Comparison of ENCODE assay signal across 15 cellular contexts in genomic region chr14:35158951-35159653, GRCh38. TPM values are rescaled to one million over a fixed set of nuclear protein-coding genes. Genes with fewer than 3 reads are reported as not detected.
DNase-seq lines count a peak whose midpoint lies in the region; TF ChIP-seq lines count a peak whose summit lies in the region.
"Had no signal": no experiment of that assay in that cellular context is flagged by ENCODE, and none has a peak within 500 bp of the region (broad histone marks: within the 10 kb centered on the region; RNA-seq: fewer than 3 reads in every experiment).

No MANE protein-coding gene starts in this region.

- H3K27me3 ChIP-seq in H9 (ENCODE audit: insufficient read depth, low read length) (no peaks in the 10 kb centered on the region), SJSA1 (replicated peaks) (no peaks in the 10 kb centered on the region), fibroblast of lung (ENCODE audit: control insufficient read depth, insufficient read depth, low read length) (no peaks in the 10 kb centered on the region), stomach (no peaks in the 10 kb centered on the region)
- H3K27me3 ChIP-seq: right lobe of liver had no signal

- H3K9me3 ChIP-seq in H9 (ENCODE audit: control insufficient read depth, low read depth, low read length) (no peaks in the 10 kb centered on the region), SJSA1 (replicated peaks) (no peaks in the 10 kb centered on the region), fibroblast of lung (ENCODE audit: control insufficient read depth, insufficient read depth, low read depth, low read length) (no peaks in the 10 kb centered on the region), stomach (no peaks in the 10 kb centered on the region)
- H3K9me3 ChIP-seq: right lobe of liver had no signal

- no peak overlapping the region for H3K18ac ChIP-seq in H9 (ENCODE audit: insufficient read length, low read depth, low read length)

- H3K23me2 ChIP-seq in H9 (ENCODE audit: insufficient read length, low read depth, low read length, poor library complexity, severe bottlenecking) = no peaks in the 10 kb centered on the region

- WGBS in H9 (ENCODE audit: extremely low coverage, insufficient read length, low lambda C conversion rate) = 100% methylated on average over 1 of the region's 8 CpGs
- WGBS in stomach, 5 donors = 78 to 87% (median 86%) methylated on average over 8 of the region's 8 CpGs

- H2AFZ ChIP-seq in H9 (ENCODE audit: low read length) (no peak overlapping the region), fibroblast of lung (ENCODE audit: low read length) (no peak overlapping the region)
- H2AFZ ChIP-seq: GM23338 had no signal

- H4K91ac ChIP-seq in H9 (ENCODE audit: insufficient read length, low read depth, low read length) = no peak overlapping the region

- no peak overlapping the region for H2BK12ac ChIP-seq in H9 (ENCODE audit: insufficient read length, low read depth, low read length)

- peaks cover 11% of the 10 kb centered on the region for H3K36me3 ChIP-seq in SJSA1
- H3K36me3 ChIP-seq in fibroblast of lung (ENCODE audit: control insufficient read depth, insufficient read depth, low read length) = no peaks in the 10 kb centered on the region
- H3K36me3 ChIP-seq in stomach = peaks cover 0 to 21% (median 6%) of the 10 kb centered on the region in 4 donors
- H3K36me3 ChIP-seq: right lobe of liver had no signal

- intact Hi-C loops in stomach (cut with DNase I; ENCODE audit: low total_unique reads) = no loop called here

- H3K23ac ChIP-seq in H9 (ENCODE audit: insufficient read length, low read depth, low read length) = no peak overlapping the region

- no peak overlapping the region for H2BK5ac ChIP-seq in H9 (ENCODE audit: insufficient read length, low read length)

- H4K5ac ChIP-seq in H9 (ENCODE audit: insufficient read length, low read depth, low read length) = no peak overlapping the region

- H2BK15ac ChIP-seq in H9 (ENCODE audit: low read depth, low read length) = no peak overlapping the region

- no peak overlapping the region for H3K14ac ChIP-seq in H9 (ENCODE audit: insufficient read depth, low read length)

- no peaks in the 10 kb centered on the region for H3K27me3 Mint-ChIP-seq in H9 (ENCODE audit: low read depth)
- H3K27me3 Mint-ChIP-seq: activated CD4-positive, alpha-beta T cell treated with anti-CD3 and anti-CD28 coated beads, Interleukin-2, amount 10 ng/mL, durations not matched to agents 7 days and 5 days had no signal

- TF ChIP-seq CTCF in H9 (conservative IDR thresholded peaks at IDR 0.05) (no peak), fibroblast of lung (conservative IDR thresholded peaks at IDR 0.05 in 1 of 2, IDR thresholded peaks at IDR 0.05 in 1 of 2; ENCODE audit: low read depth in 1 of 2, low read length in 2 of 2) (no peak), stomach (IDR thresholded peaks at IDR 0.05) (no peak)

- peaks cover 0 to 8% of the 10 kb centered on the region in 2 experiments; a peak in 2 of 4 replicates for H3K4me1 Mint-ChIP-seq in H9

- H4K20me1 ChIP-seq in H9 (ENCODE audit: control insufficient read depth, insufficient read depth, insufficient read length) (no peaks in the 10 kb centered on the region), fibroblast of lung (ENCODE audit: control insufficient read depth, extremely low read depth, insufficient read depth, low read length) (no peaks in the 10 kb centered on the region)

- in situ Hi-C loops in G401 (cut with HindIII; ENCODE audit: low sequenced_read_pairs) = no loop called here

- no peak overlapping the region for H3T11ph ChIP-seq in H9 (ENCODE audit: low read length)

- no peak overlapping the region for H3K4ac ChIP-seq in H9 (ENCODE audit: low read depth, low read length)

- TF ChIP-seq POLR2A in stomach (IDR thresholded peaks at IDR 0.05) = no peak

- no peak overlapping the region for H3K4me2 ChIP-seq in H9 (ENCODE audit: insufficient read depth, insufficient read length, low read length)
- H3K4me2 ChIP-seq in fibroblast of lung (ENCODE audit: extremely low read depth, insufficient read depth, low read length) = no peak overlapping the region
- H3K4me2 ChIP-seq: GM23338 had no signal

- H2BK20ac ChIP-seq in H9 (ENCODE audit: low read depth, low read length, poor library complexity, severe bottlenecking) = no peak overlapping the region

- no peak overlapping the region for H3K56ac ChIP-seq in H9 (ENCODE audit: insufficient read length, low read depth, low read length)

- H3K36me3 Mint-ChIP-seq in H9 (ENCODE audit: insufficient read depth in 1 of 3, low read depth in 3 of 3) = peaks cover 6 to 7% (median 6%) of the 10 kb centered on the region in 3 experiments; a peak in 6 of 7 replicates

- H3K9ac ChIP-seq in H9 (ENCODE audit: extremely low read depth, insufficient read length, low read length) (no peak overlapping the region), fibroblast of lung (ENCODE audit: insufficient read depth, low read length) (no peak overlapping the region)

- H3K4me3 ChIP-seq in SJSA1 (no peak overlapping the region), fibroblast of lung (replicated peaks in 1 of 4; ENCODE audit: control extremely low read depth in 1 of 4, insufficient read depth in 1 of 4, low read depth in 3 of 4, low read length in 4 of 4) (no peak overlapping the region), stomach (no peak overlapping the region)
- H3K4me3 ChIP-seq: GM23338, right lobe of liver had no signal

- H3K27ac ChIP-seq in H9 (ENCODE audit: insufficient read length, low read depth, low read length) (no peak overlapping the region), SJSA1 (peak overlapping the region; percentile 77), fibroblast of lung (ENCODE audit: insufficient read depth, low read length) (peak overlapping the region; percentile 62), stomach (peak overlapping the region in 1 of 5 donors; percentile 24)

- no peak overlapping the region for H2AK5ac ChIP-seq in H9 (ENCODE audit: insufficient read length, low read length)

- no peaks in the 10 kb centered on the region for H3K79me2 ChIP-seq in H9 (ENCODE audit: insufficient read depth, low read length)
- H3K79me2 ChIP-seq in fibroblast of lung (ENCODE audit: control insufficient read depth, insufficient read depth, low read length) = no peaks in the 10 kb centered on the region

- no peaks in the 10 kb centered on the region for H3K9me3 Mint-ChIP-seq in H9
- H3K9me3 Mint-ChIP-seq: activated CD4-positive, alpha-beta T cell treated with anti-CD3 and anti-CD28 coated beads, Interleukin-2, amount 10 ng/mL, durations not matched to agents 7 days and 5 days; CD14-positive monocyte; GM23338 had no signal

- no peaks in the 10 kb centered on the region for H3K79me1 ChIP-seq in H9 (ENCODE audit: insufficient read depth, low read depth, low read length, poor library complexity, severe bottlenecking)

- DNase-seq in H9 (no peak), SJSA1 (ENCODE audit: low read depth in 1 of 2, low spot score in 2 of 2) (no peak), fibroblast of lung (ENCODE audit: low read depth in 2 of 2) (peak in 1 of 2 donors; percentile 58), non-pigmented ciliary epithelial cell (ENCODE audit: low read depth) (peak; percentile 18), NOMO-1 treated with dmso at 0.1 percent for 144 hours (lab: John Stamatoyannopoulos, UW; ENCODE audit: unreplicated experiment) (no peak), stomach (no peak), G401 (ENCODE audit: low spot score) (no peak)
- DNase-seq: activated CD4-positive, alpha-beta T cell treated with anti-CD3 and anti-CD28 coated beads, Interleukin-2, amount 10 ng/mL, durations not matched to agents 7 days and 5 days; activated gamma-delta T cell; GDM1; MM.1S; NK-92 treated with Interleukin-12 subunit alpha and Interleukin-12 subunit beta, amount 100 ng/mL, for 24 hours; right lobe of liver had no signal

- H3K4me3 Mint-ChIP-seq in H9 = no peak overlapping the region
- H3K4me3 Mint-ChIP-seq: activated CD4-positive, alpha-beta T cell treated with anti-CD3 and anti-CD28 coated beads, Interleukin-2, amount 10 ng/mL, durations not matched to agents 7 days and 5 days; CD14-positive monocyte; GM23338 had no signal

- H3K27ac Mint-ChIP-seq in H9 = peak overlapping the region in 2 of 3 experiments; percentile 3 to 9; a peak in 1 of 7 replicates
- H3K27ac Mint-ChIP-seq: activated CD4-positive, alpha-beta T cell treated with anti-CD3 and anti-CD28 coated beads, Interleukin-2, amount 10 ng/mL, durations not matched to agents 7 days and 5 days; GM23338 had no signal

- no peak for TF ChIP-seq EP300 in stomach (IDR thresholded peaks at IDR 0.05)

- no peak overlapping the region for H2BK120ac ChIP-seq in H9 (ENCODE audit: low read depth, low read length, poor library complexity, severe bottlenecking)

- H4K8ac ChIP-seq in H9 (replicated peaks; ENCODE audit: insufficient read length, low read depth, low read length) = no peak overlapping the region

- H3K4me1 ChIP-seq in H9 (ENCODE audit: insufficient read depth, low read length) (no peaks in the 10 kb centered on the region; the same call in 1 of the 2 replicates), SJSA1 (replicated peaks) (peaks cover 45% of the 10 kb centered on the region), fibroblast of lung (ENCODE audit: control insufficient read depth, extremely low read depth, insufficient read depth, low read length) (peaks cover 2% of the 10 kb centered on the region), stomach (peaks cover 4 to 32% (median 8%) of the 10 kb centered on the region in 4 donors)

RNA-seq across cellular contexts. Expression of gene PRORP, which starts 36.8 kb away (rescaled TPM):
- total RNA-seq in H9 (2021) (37.7 and 43.3 TPM in 2 replicates), fibroblast of lung (12.1 and 14.2 TPM in 2 replicates), stomach (10 to 100 TPM; 36.9 to 79.0 (median 52.1) TPM)
- total RNA-seq in SJSA1 (2014; rRNA removed; shearing (Covaris generic)) = 20.0 and 33.4 TPM in 2 replicates
- polyA plus RNA-seq in fibroblast of lung (25.7 and 36.3 TPM in 2 replicates), stomach (10 to 100 TPM in 1 of 3 donors, 1 to 10 TPM in 2; 6.6 to 13.8 (median 9.1) TPM)
- 18.9 and 25.0 TPM in 2 replicates for polyA plus RNA-seq in fibroblast of lung (2012)
- polyA minus RNA-seq in fibroblast of lung (ENCODE audit: low replicate concordance) = 53.5 and 67.1 TPM in 2 replicates
- total RNA-seq in G401 (2014; rRNA removed; shearing (Covaris generic)) = 56.7 and 71.5 TPM in 2 replicates

RNA-seq across cellular contexts. Expression of gene PPP2R3C, which starts 37.3 kb away (rescaled TPM):
- total RNA-seq in H9 (2021) (51.1 and 52.9 TPM in 2 replicates), fibroblast of lung (61.9 and 64.2 TPM in 2 replicates), stomach (10 to 100 TPM; 15.6 to 53.7 (median 21.0) TPM)
- 21.7 and 25.7 TPM in 2 replicates for total RNA-seq in SJSA1 (2014; rRNA removed; shearing (Covaris generic))
- polyA plus RNA-seq in fibroblast of lung (28.7 and 32.6 TPM in 2 replicates), stomach (10 to 100 TPM; 24.2 to 47.4 (median 25.1) TPM)
- 33.8 and 40.4 TPM in 2 replicates for polyA plus RNA-seq in fibroblast of lung (2012)
- 0.96 and 3.1 TPM in 2 replicates for polyA minus RNA-seq in fibroblast of lung (ENCODE audit: low replicate concordance)
- 24.2 and 36.6 TPM in 2 replicates for total RNA-seq in G401 (2014; rRNA removed; shearing (Covaris generic))
